In the genomic region with DNA sequence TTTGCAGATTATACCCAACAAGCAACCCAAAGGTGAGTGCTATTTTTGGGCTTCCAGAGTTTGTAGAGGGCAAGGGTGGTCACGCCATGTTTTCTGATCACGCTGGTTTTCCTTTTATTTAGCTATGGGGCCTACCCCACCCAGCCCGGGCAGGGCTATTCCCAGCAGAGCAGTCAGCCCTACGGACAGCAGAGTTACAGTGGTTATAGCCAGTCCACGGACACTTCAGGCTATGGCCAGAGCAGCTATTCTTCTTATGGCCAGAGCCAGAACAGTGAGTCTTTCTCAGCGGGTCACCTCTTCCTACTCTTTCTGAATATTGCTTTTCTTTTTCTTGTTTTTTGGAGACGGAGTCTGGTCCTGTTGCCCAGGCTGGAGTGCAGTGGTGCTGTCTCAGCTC, we compare ENCODE assay signal across 9 cellular contexts. TPM values are rescaled to one million over a fixed set of nuclear protein-coding genes. Genes with fewer than 3 reads are reported as not detected.
DNase-seq lines count a peak whose midpoint lies in the region; ATAC-seq, FAIRE-seq and TF ChIP-seq lines count a peak whose summit lies in the region.
"Had no signal": no experiment of that assay in that cellular context is flagged by ENCODE, and none has a peak within 500 bp of the region (broad histone marks: within the 10 kb centered on the region; RNA-seq: fewer than 3 reads in every experiment).

No MANE protein-coding gene starts in this region.

- TF ChIP-seq EP300 in A549 (IDR thresholded peaks at IDR 0.05) = no peak

- H3K4me1 ChIP-seq in A549 = peaks cover 32% of the 10 kb centered on the region
- H3K4me1 ChIP-seq in HEK293 (ENCODE audit: control insufficient read depth, insufficient read depth, low read length) = no peaks in the 10 kb centered on the region
- H3K4me1 ChIP-seq in mesenchymal stem cell (ENCODE audit: control insufficient read depth, insufficient read depth, low read depth, low read length) = peaks cover 16% of the 10 kb centered on the region
- H3K4me1 ChIP-seq in colonic mucosa = peaks cover 14% of the 10 kb centered on the region

- H3K79me1 ChIP-seq in mesenchymal stem cell (replicated peaks; ENCODE audit: low read length, poor library complexity, severe bottlenecking) = peaks cover 9% of the 10 kb centered on the region

- no peak overlapping the region for H3K14ac ChIP-seq in mesenchymal stem cell (ENCODE audit: low read length in 2 of 2)

- H3K27me3 ChIP-seq in mesenchymal stem cell (ENCODE audit: control insufficient read depth in 1 of 2, insufficient read depth in 1 of 2, low read length in 2 of 2) (no peaks in the 10 kb centered on the region), colonic mucosa (no peaks in the 10 kb centered on the region)

- TF ChIP-seq POLR2A in A549 (IDR thresholded peaks at IDR 0.05; ENCODE audit: low read length) = no peak

- H3K4me3 ChIP-seq in A549 = peak overlapping the region; percentile 68
- peak overlapping the region; percentile 72 for H3K4me3 ChIP-seq in HEK293 (ENCODE audit: low read depth, low read length)
- H3K4me3 ChIP-seq in astrocyte of the cerebellum (ENCODE audit: low read depth, low read length) = peak overlapping the region; percentile 94
- peak overlapping the region in 1 of 2 experiments; percentile 94 for H3K4me3 ChIP-seq in mesenchymal stem cell (ENCODE audit: insufficient read depth in 1 of 2, low read depth in 1 of 2, low read length in 2 of 2)
- no peak overlapping the region for H3K4me3 ChIP-seq in colonic mucosa

- 37% methylated on average over 7 of the region's 7 CpGs for WGBS in A549 (ENCODE audit: missing lambda C conversion rate)
- 63% methylated on average over 7 of the region's 7 CpGs for WGBS in mesenchymal stem cell

- in situ Hi-C loops in astrocyte of the cerebellum (cut with HindIII; ENCODE audit: low sequenced_read_pairs) = no loop called here

- H2AK5ac ChIP-seq in mesenchymal stem cell (ENCODE audit: low read length, severe bottlenecking) = no peak overlapping the region

- FAIRE-seq in A549 (lab: Jason Lieb, UNC) = no peak
- FAIRE-seq: G401.6 had no signal

- TF ChIP-seq CTCF in A549 (IDR thresholded peaks at IDR 0.05) = no peak
- TF ChIP-seq CTCF in HEK293 (tag by site-specific recombination; IDR thresholded peaks at IDR 0.05) = no peak
- no peak for TF ChIP-seq CTCF in astrocyte of the cerebellum (IDR thresholded peaks at IDR 0.05; ENCODE audit: low read depth, low read length, missing control alignments)
- TF ChIP-seq CTCF in colonic mucosa (IDR thresholded peaks at IDR 0.05) = no peak

- no peak overlapping the region for H2AFZ ChIP-seq in mesenchymal stem cell (ENCODE audit: low read depth, low read length)

- intact Hi-C loops in colonic mucosa (cut with DNase I) = loop anchor here (10.0 kb wide), 1 partner anchor 272 kb away; a partner anchor contains a TSS

- H2BK5ac ChIP-seq in mesenchymal stem cell (ENCODE audit: low read depth, low read length, poor library complexity, severe bottlenecking) = no peak overlapping the region

- H3K18ac ChIP-seq in mesenchymal stem cell (ENCODE audit: low read depth in 1 of 2, low read length in 2 of 2) = no peak overlapping the region

- H3K9me3 ChIP-seq in A549 = no peaks in the 10 kb centered on the region
- no peaks in the 10 kb centered on the region for H3K9me3 ChIP-seq in HEK293 (ENCODE audit: control insufficient read depth, insufficient read depth, low read depth, low read length)
- no peaks in the 10 kb centered on the region for H3K9me3 ChIP-seq in mesenchymal stem cell (ENCODE audit: control insufficient read depth, low read length)
- no peaks in the 10 kb centered on the region for H3K9me3 ChIP-seq in colonic mucosa

- no peak overlapping the region for H3K23ac ChIP-seq in mesenchymal stem cell (ENCODE audit: low read length in 2 of 2)

- POLR2A ChIA-PET in A549 (lab: Yijun Ruan, JAX) (no interaction called here), HEK293 (lab: Yijun Ruan, JAX) (interaction anchor here (1.1 to 2.3 kb wide), 3 partner anchors 15 to 65 kb away, joined by 3 to 7 read pairs (median 5); a partner anchor contains a TSS)

- TF ChIP-seq RAD21 in A549 (conservative IDR thresholded peaks at IDR 0.05 in 1 of 2, IDR thresholded peaks at IDR 0.05 in 1 of 2) = no peak

- H4K8ac ChIP-seq in mesenchymal stem cell (ENCODE audit: low read length) = no peak overlapping the region

- peak overlapping the region; percentile 95 for H3K4me2 ChIP-seq in A549
- H3K4me2 ChIP-seq in mesenchymal stem cell (ENCODE audit: low read length, poor library complexity, severe bottlenecking) = peak overlapping the region; percentile 97

- no peak overlapping the region for H3K4ac ChIP-seq in mesenchymal stem cell (ENCODE audit: low read depth in 1 of 2, low read length in 2 of 2)

- H3K9ac ChIP-seq in mesenchymal stem cell (ENCODE audit: low read length) (peak overlapping the region; percentile 95), colonic mucosa (ENCODE audit: low read depth in 2 of 2, low read length in 2 of 2) (no peak overlapping the region)

- CTCF ChIA-PET in A549 (lab: Yijun Ruan, JAX) (interaction anchor here (0.8 to 2.3 kb wide), 4 partner anchors 14 to 229 kb away, joined by 4 to 13 read pairs (median 5); no protein-coding TSS in a partner anchor), HEK293 (lab: Yijun Ruan, JAX) (interaction anchor here (0.7 to 1.3 kb wide), 2 partner anchors 8 to 39 kb away, joined by 3 read pairs; no protein-coding TSS in a partner anchor)

- no peak overlapping the region for H2BK12ac ChIP-seq in mesenchymal stem cell (ENCODE audit: low read length in 2 of 2)

- ATAC-seq in A549 (no peak), GM21576 (IDR thresholded peaks at IDR 0.05; ENCODE audit: unreplicated experiment) (no peak)

- no peak overlapping the region for H2BK120ac ChIP-seq in mesenchymal stem cell (ENCODE audit: low read depth, low read length)

- H3K27ac ChIP-seq in A549 (peak overlapping the region in 1 of 2 experiments; percentile 97; a peak in 1 of 6 replicates), HEK293 (ENCODE audit: extremely low read depth, low read depth, low read length) (no peak overlapping the region), mesenchymal stem cell (ENCODE audit: low read length, poor library complexity, severe bottlenecking) (no peak overlapping the region), colonic mucosa (no peak overlapping the region)

- H3K36me3 ChIP-seq in HEK293 (ENCODE audit: control insufficient read depth in 2 of 2, insufficient read depth in 1 of 2, low read length in 2 of 2) = peaks cover 42 to 66% of the 10 kb centered on the region in 2 experiments
- H3K36me3 ChIP-seq in mesenchymal stem cell (ENCODE audit: control insufficient read depth in 1 of 2, insufficient read depth in 2 of 2, low read depth in 1 of 2, low read length in 2 of 2) = peaks cover 34 to 50% of the 10 kb centered on the region in 2 experiments
- H3K36me3 ChIP-seq in colonic mucosa = peaks cover 24% of the 10 kb centered on the region

- no peak overlapping the region for H2BK15ac ChIP-seq in mesenchymal stem cell (ENCODE audit: low read depth, poor library complexity, severe bottlenecking)

- no peak overlapping the region for H4K91ac ChIP-seq in mesenchymal stem cell (ENCODE audit: low read length)

- DNase-seq in A549 (ENCODE audit: low read depth in 1 of 2, low spot score in 1 of 2) (no peak), astrocyte of the cerebellum (ENCODE audit: low read depth) (no peak), mesenchymal stem cell (no peak), ureter (ENCODE audit: low spot score) (no peak), HT-29 (ENCODE audit: low spot score) (no peak), colonic mucosa (no peak)

RNA-seq across cellular contexts. Expression of a gene that starts 2.5 kb away (rescaled TPM):
- 168 and 224 TPM in 2 replicates for polyA plus RNA-seq in A549 (2011; rRNA removed)
- polyA plus RNA-seq in A549 (2012; cell fraction: cytosol; rRNA removed) = 382 and 384 TPM in 2 replicates
- 432 and 577 TPM in 2 replicates for polyA plus RNA-seq in A549 (2012; cell fraction: nucleus; rRNA removed)
- polyA plus RNA-seq in A549 (2017; fragmentation: RNase III; extraction: RNeasy Plus Mini Kit Qiagen cat#74134 plus additional on column Dnase treatment) = 740 to 780 TPM (median 745 TPM) in 3 replicates
- 161 and 177 TPM in 2 replicates for polyA minus RNA-seq in A549 (2011; rRNA and poly(A)+ RNA removed)
- polyA plus RNA-seq in mesenchymal stem cell (2013, experiment 1 of 2) = 358 TPM
- 365 TPM for polyA plus RNA-seq in mesenchymal stem cell (2013, experiment 2 of 2)
- total RNA-seq in ureter = 390 TPM
- 34.0 and 36.5 TPM in 2 replicates for total RNA-seq in HT-29 (2014; rRNA removed; shearing (Covaris generic))
- 100 to 1,000 TPM; 134 to 252 TPM for total RNA-seq in colonic mucosa

RNA-seq across cellular contexts. Expression of a gene that starts 20.2 kb away (rescaled TPM):
- 16.1 and 20.0 TPM in 2 replicates for polyA plus RNA-seq in A549 (2011; rRNA removed)
- polyA plus RNA-seq in A549 (2012; cell fraction: cytosol; rRNA removed) = 55.4 and 66.6 TPM in 2 replicates
- 46.0 and 74.9 TPM in 2 replicates for polyA plus RNA-seq in A549 (2012; cell fraction: nucleus; rRNA removed)
- 26.4 to 32.2 TPM (median 30.1 TPM) in 3 replicates for polyA plus RNA-seq in A549 (2017; fragmentation: RNase III; extraction: RNeasy Plus Mini Kit Qiagen cat#74134 plus additional on column Dnase treatment)
- polyA minus RNA-seq in A549 (2011; rRNA and poly(A)+ RNA removed) = 12.4 and 15.4 TPM in 2 replicates
- 30.8 TPM for polyA plus RNA-seq in mesenchymal stem cell (2013, experiment 1 of 2)
- polyA plus RNA-seq in mesenchymal stem cell (2013, experiment 2 of 2) = 31.8 TPM
- total RNA-seq in ureter = 39.6 TPM
- 118 and 130 TPM in 2 replicates for total RNA-seq in HT-29 (2014; rRNA removed; shearing (Covaris generic))
- total RNA-seq in colonic mucosa = 100 to 1,000 TPM; 118 to 119 TPM

RNA-seq across cellular contexts. Expression of a gene that starts 31.5 kb away (rescaled TPM):
- polyA plus RNA-seq in A549 (2011; rRNA removed) (not detected in 2 replicates), A549 (2017; fragmentation: RNase III; extraction: RNeasy Plus Mini Kit Qiagen cat#74134 plus additional on column Dnase treatment) (0.04 TPM in 1 of 3 replicates, not detected in the others)
- not detected in 2 replicates for polyA plus RNA-seq in A549 (2012; cell fraction: cytosol; rRNA removed)
- not detected in 2 replicates for polyA plus RNA-seq in A549 (2012; cell fraction: nucleus; rRNA removed)
- not detected in 2 replicates for polyA minus RNA-seq in A549 (2011; rRNA and poly(A)+ RNA removed)
- polyA plus RNA-seq in mesenchymal stem cell (2013, experiment 1 of 2) = not detected
- not detected for polyA plus RNA-seq in mesenchymal stem cell (2013, experiment 2 of 2)
- total RNA-seq in ureter (not detected), colonic mucosa (under 1 TPM in 1 of 2 donors, not detected in 1; 0.02 TPM)
- 0.23 and 0.84 TPM in 2 replicates for total RNA-seq in HT-29 (2014; rRNA removed; shearing (Covaris generic))

RNA-seq across cellular contexts. Expression of a gene that starts 32.5 kb away (rescaled TPM):
- polyA plus RNA-seq in A549 (2011; rRNA removed) (0.41 TPM in 1 of 2 replicates, not detected in the other), A549 (2017; fragmentation: RNase III; extraction: RNeasy Plus Mini Kit Qiagen cat#74134 plus additional on column Dnase treatment) (0.55 to 0.75 TPM (median 0.55 TPM) in 3 replicates)
- polyA plus RNA-seq in A549 (2012; cell fraction: cytosol; rRNA removed) = 0.32 and 0.88 TPM in 2 replicates
- 0.53 and 1.2 TPM in 2 replicates for polyA plus RNA-seq in A549 (2012; cell fraction: nucleus; rRNA removed)
- polyA minus RNA-seq in A549 (2011; rRNA and poly(A)+ RNA removed) = 0.73 TPM in 1 of 2 replicates, not detected in the other
- 0.29 TPM for polyA plus RNA-seq in mesenchymal stem cell (2013, experiment 1 of 2)
- polyA plus RNA-seq in mesenchymal stem cell (2013, experiment 2 of 2) = 0.14 TPM
- total RNA-seq in ureter (1.1 TPM), colonic mucosa (1 to 10 TPM; 3.6 to 6.4 TPM)
- total RNA-seq in HT-29 (2014; rRNA removed; shearing (Covaris generic)) = 2.3 and 4.1 TPM in 2 replicates

RNA-seq across cellular contexts. Expression of a gene that starts 34.5 kb away (rescaled TPM):
- polyA plus RNA-seq in A549 (2011; rRNA removed) = not detected in 2 replicates
- polyA plus RNA-seq in A549 (2012; cell fraction: cytosol; rRNA removed) = not detected in 2 replicates
- not detected in 2 replicates for polyA plus RNA-seq in A549 (2012; cell fraction: nucleus; rRNA removed)
- polyA plus RNA-seq in A549 (2017; fragmentation: RNase III; extraction: RNeasy Plus Mini Kit Qiagen cat#74134 plus additional on column Dnase treatment) = not detected in 3 replicates
- not detected in 2 replicates for polyA minus RNA-seq in A549 (2011; rRNA and poly(A)+ RNA removed)
- not detected for polyA plus RNA-seq in mesenchymal stem cell (2013, experiment 1 of 2)
- polyA plus RNA-seq in mesenchymal stem cell (2013, experiment 2 of 2) = not detected
- total RNA-seq in ureter = not detected
- total RNA-seq in HT-29 (2014; rRNA removed; shearing (Covaris generic)) = not detected in 2 replicates
- total RNA-seq in colonic mucosa = not detected
